Comparison of ENCODE assay signal across 11 cellular contexts in the genomic region with DNA sequence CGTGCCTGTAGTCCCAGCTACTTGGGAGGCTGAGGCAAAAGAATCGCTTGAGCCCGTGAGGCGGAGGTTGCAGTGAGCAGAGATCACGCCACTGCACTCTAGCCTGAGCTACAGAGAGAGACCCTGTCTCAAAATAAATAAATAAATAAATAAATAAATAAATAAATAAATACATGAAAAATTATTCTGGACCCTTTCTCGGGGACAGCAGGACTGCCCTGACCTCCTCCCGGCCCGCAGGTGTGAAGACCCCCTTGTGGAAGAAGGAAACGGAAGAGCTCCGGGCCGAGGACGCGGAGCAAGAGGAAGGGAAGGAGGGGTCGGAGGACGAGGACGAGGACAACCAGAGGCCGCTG. TPM values are rescaled to one million over a fixed set of nuclear protein-coding genes. Genes with fewer than 3 reads are reported as not detected.
DNase-seq lines count a peak whose midpoint lies in the region; ATAC-seq, FAIRE-seq and TF ChIP-seq lines count a peak whose summit lies in the region.
"Had no signal": no experiment of that assay in that cellular context is flagged by ENCODE, and none has a peak within 500 bp of the region (broad histone marks: within the 10 kb centered on the region; RNA-seq: fewer than 3 reads in every experiment).

No MANE protein-coding gene starts in this region.

- H3K27me3 ChIP-seq in BLaER1 (no peaks in the 10 kb centered on the region), Karpas-422 (ENCODE audit: low read length) (no peaks in the 10 kb centered on the region), neural progenitor cell (no peaks in the 10 kb centered on the region), SJCRH30 (peaks cover 23% of the 10 kb centered on the region)
- H3K27me3 ChIP-seq: thyroid gland had no signal

- TF ChIP-seq CTCF in choroid plexus epithelial cell (conservative IDR thresholded peaks at IDR 0.05; ENCODE audit: low read depth, low read length) (no peak), neural progenitor cell (IDR thresholded peaks at IDR 0.05) (no peak)

- peak overlapping the region; percentile 73 for H3K4me3 ChIP-seq in BLaER1
- peak overlapping the region; percentile 67; the same call in 1 of the 2 replicates for H3K4me3 ChIP-seq in Karpas-422 (ENCODE audit: low read length)
- peak overlapping the region; percentile 49 for H3K4me3 ChIP-seq in choroid plexus epithelial cell (ENCODE audit: low read depth, low read length)
- H3K4me3 ChIP-seq in neural progenitor cell: peak overlapping the region; percentile 48
- H3K4me3 ChIP-seq in SJCRH30: no peak overlapping the region
- H3K4me3 ChIP-seq: mucosa of descending colon had no signal

- peaks cover 3% of the 10 kb centered on the region for H3K27me3 Mint-ChIP-seq in neural progenitor cell (ENCODE audit: insufficient read depth, low read depth)

- H3K4me1 Mint-ChIP-seq in neural progenitor cell: peaks cover 26% of the 10 kb centered on the region

- peak overlapping the region; percentile 84 for H3K27ac Mint-ChIP-seq in neural progenitor cell

- H3K4me1 ChIP-seq in BLaER1 (peaks cover 28% of the 10 kb centered on the region), Karpas-422 (ENCODE audit: low read length) (peaks cover 13% of the 10 kb centered on the region), neural progenitor cell (peaks cover 19% of the 10 kb centered on the region), SJCRH30 (peaks cover 14% of the 10 kb centered on the region)

- FAIRE-seq in H54 (lab: Jason Lieb, UNC): no peak

- H3K9me2 ChIP-seq in Karpas-422 (replicated peaks; ENCODE audit: insufficient read depth, low read length): no peaks in the 10 kb centered on the region

- peaks cover 29% of the 10 kb centered on the region for H3F3A ChIP-seq in neural progenitor cell (ENCODE audit: low read depth)

- H3K36me3 Mint-ChIP-seq in neural progenitor cell: no peaks in the 10 kb centered on the region

- no peaks in the 10 kb centered on the region for H3K36me3 ChIP-seq in BLaER1
- no peaks in the 10 kb centered on the region for H3K36me3 ChIP-seq in Karpas-422 (ENCODE audit: insufficient read depth, low read length)
- no peaks in the 10 kb centered on the region for H3K36me3 ChIP-seq in neural progenitor cell
- no peaks in the 10 kb centered on the region for H3K36me3 ChIP-seq in SJCRH30
- H3K36me3 ChIP-seq: thyroid gland had no signal

- H3K4me2 ChIP-seq in BLaER1 (peak overlapping the region; percentile 90), Karpas-422 (ENCODE audit: low read depth, low read length, poor library complexity, severe bottlenecking) (peak overlapping the region; percentile 77), neural progenitor cell (no peak overlapping the region)

- H3K9ac ChIP-seq in BLaER1: peak overlapping the region; percentile 75; the same call in 1 of the 2 replicates
- peak overlapping the region; percentile 70 for H3K9ac ChIP-seq in Karpas-422 (ENCODE audit: low read length)
- H3K9ac ChIP-seq in neural progenitor cell: no peak overlapping the region

- H3K79me2 ChIP-seq in Karpas-422 (ENCODE audit: low read length) (no peaks in the 10 kb centered on the region), neural progenitor cell (ENCODE audit: low read depth) (no peaks in the 10 kb centered on the region)

- peak overlapping the region; percentile 85 for H3K4me3 Mint-ChIP-seq in neural progenitor cell

- H3K9me3 Mint-ChIP-seq in neural progenitor cell: no peaks in the 10 kb centered on the region

- DNase-seq in Karpas-422: no peak
- DNase-seq in choroid plexus epithelial cell (ENCODE audit: low read depth): no peak
- DNase-seq in neural progenitor cell (ENCODE audit: low spot score): no peak
- DNase-seq in NCI-H69 (lab: John Stamatoyannopoulos, UW): no peak
- no peak for DNase-seq in SJCRH30
- no peak for DNase-seq in H54 (ENCODE audit: insufficient read length, low spot score)

- H3K27ac ChIP-seq in BLaER1 (peak overlapping the region; percentile 74), Karpas-422 (ENCODE audit: low read length) (no peak overlapping the region), neural progenitor cell (no peak overlapping the region), SJCRH30 (no peak overlapping the region)

- H4K20me1 ChIP-seq in BLaER1 (no peaks in the 10 kb centered on the region), Karpas-422 (ENCODE audit: insufficient read depth, low read depth, low read length) (no peaks in the 10 kb centered on the region), neural progenitor cell (ENCODE audit: low read depth) (no peaks in the 10 kb centered on the region)

- H2AFZ ChIP-seq in Karpas-422 (ENCODE audit: low read length) (no peak overlapping the region), neural progenitor cell (replicated peaks) (no peak overlapping the region)

- ATAC-seq in GM19328 (IDR thresholded peaks at IDR 0.05; ENCODE audit: unreplicated experiment): no peak

- H3K9me3 ChIP-seq in BLaER1 (no peaks in the 10 kb centered on the region), Karpas-422 (ENCODE audit: low read length) (no peaks in the 10 kb centered on the region), neural progenitor cell (ENCODE audit: low read depth) (no peaks in the 10 kb centered on the region), SJCRH30 (replicated peaks) (no peaks in the 10 kb centered on the region)
- H3K9me3 ChIP-seq: mucosa of descending colon, thyroid gland had no signal

- TF ChIP-seq POLR2A in H54 (IDR thresholded peaks at IDR 0.05; ENCODE audit: low read depth, low read length): no peak

RNA-seq across cellular contexts. Expression of gene C17orf50, which starts 3.1 kb away (rescaled TPM):
- total RNA-seq in Karpas-422 (2014; rRNA removed; shearing (Covaris generic); ENCODE audit: low replicate concordance): not detected in 2 replicates
- total RNA-seq in neural progenitor cell (ENCODE audit: low replicate concordance): not detected in 2 replicates
- not detected in 2 replicates for total RNA-seq in SJCRH30 (2014; rRNA removed; shearing (Covaris generic))
- total RNA-seq: mucosa of descending colon, RPMI7951 had no signal

RNA-seq across cellular contexts. Expression of gene GAS2L2, which starts 10.7 kb away (rescaled TPM):
- 0.07 TPM in 1 of 2 replicates, not detected in the other for total RNA-seq in Karpas-422 (2014; rRNA removed; shearing (Covaris generic); ENCODE audit: low replicate concordance)
- total RNA-seq in neural progenitor cell (ENCODE audit: low replicate concordance): 0.09 TPM in 1 of 2 replicates, not detected in the other
- not detected in 2 replicates for total RNA-seq in SJCRH30 (2014; rRNA removed; shearing (Covaris generic))
- total RNA-seq: mucosa of descending colon, RPMI7951, thyroid gland had no signal

RNA-seq across cellular contexts. Expression of gene MMP28, which starts 31.7 kb away (rescaled TPM):
- not detected in 2 replicates for total RNA-seq in Karpas-422 (2014; rRNA removed; shearing (Covaris generic); ENCODE audit: low replicate concordance)
- total RNA-seq in neural progenitor cell (ENCODE audit: low replicate concordance): not detected in 2 replicates
- not detected in 2 replicates for total RNA-seq in SJCRH30 (2014; rRNA removed; shearing (Covaris generic))
- total RNA-seq: RPMI7951 had no signal

RNA-seq across cellular contexts. Expression of gene RASL10B, which starts 32.3 kb away (rescaled TPM):
- total RNA-seq in Karpas-422 (2014; rRNA removed; shearing (Covaris generic); ENCODE audit: low replicate concordance): not detected in 2 replicates
- total RNA-seq in neural progenitor cell (ENCODE audit: low replicate concordance): 4.8 and 14.5 TPM in 2 replicates
- total RNA-seq in SJCRH30 (2014; rRNA removed; shearing (Covaris generic)): 28.3 and 29.2 TPM in 2 replicates

RNA-seq across cellular contexts. Expression of gene TAF15, which starts 45.5 kb away (rescaled TPM):
- 67.2 and 90.7 TPM in 2 replicates for total RNA-seq in Karpas-422 (2014; rRNA removed; shearing (Covaris generic); ENCODE audit: low replicate concordance)
- 84.8 and 90.1 TPM in 2 replicates for total RNA-seq in neural progenitor cell (ENCODE audit: low replicate concordance)
- 43.9 and 60.6 TPM in 2 replicates for total RNA-seq in SJCRH30 (2014; rRNA removed; shearing (Covaris generic))
